ENCODE assay signal across 21 cellular contexts in the genomic region with DNA sequence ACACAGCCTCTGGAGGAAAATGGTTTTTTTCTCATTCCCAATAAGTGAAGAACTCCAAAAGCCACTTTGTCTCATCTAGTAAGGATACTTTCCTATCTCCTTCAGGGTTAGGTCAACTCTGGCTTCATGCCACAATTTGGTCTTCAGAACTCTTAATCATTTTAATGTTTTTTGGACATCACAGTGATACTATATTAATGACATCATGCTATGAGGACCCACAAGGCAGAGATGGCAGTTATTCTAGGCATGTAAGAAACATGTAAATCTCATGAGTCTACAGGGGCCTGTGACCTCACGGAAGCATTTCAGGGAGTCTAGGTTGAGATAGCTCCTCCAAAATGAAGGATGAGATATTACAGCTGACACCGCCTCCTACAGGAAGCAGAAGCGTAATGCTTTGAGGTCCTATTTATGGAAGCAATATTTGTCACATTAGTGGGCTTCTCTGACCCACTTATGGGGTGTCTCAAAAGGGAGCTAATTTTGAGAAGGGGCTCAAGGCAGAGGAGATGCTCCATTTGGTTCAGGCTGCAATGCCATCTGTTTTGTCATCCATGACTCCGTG. TPM values are rescaled to one million over a fixed set of nuclear protein-coding genes. Genes with fewer than 3 reads are reported as not detected.
A peak's percentile ranks its signal among the peaks of the same experiment; 100 is the strongest.
DNase-seq lines count a peak whose midpoint lies in the region; ATAC-seq and TF ChIP-seq lines count a peak whose summit lies in the region.
"Had no signal": no experiment of that assay in that cellular context is flagged by ENCODE, and none has a peak within 500 bp of the region (broad histone marks: within the 10 kb centered on the region; RNA-seq: fewer than 3 reads in every experiment).

No MANE protein-coding gene starts in this region.

- H4K20me1 ChIP-seq in Loucy (ENCODE audit: insufficient read depth, low read length, poor library complexity, severe bottlenecking), result no peaks in the 10 kb centered on the region

- no peak overlapping the region for H3K9ac ChIP-seq in Loucy (ENCODE audit: low read depth, low read length, poor library complexity, severe bottlenecking)
- H3K9ac ChIP-seq: parathyroid adenoma had no signal

- no peaks in the 10 kb centered on the region for H3K79me2 ChIP-seq in Loucy (ENCODE audit: insufficient read depth, low read length)
- H3K79me2 ChIP-seq: parathyroid adenoma had no signal

- no peak for DNase-seq in A673 (ENCODE audit: low spot score)
- no peak for DNase-seq in GM12865 (ENCODE audit: low read depth)
- DNase-seq in brain microvascular endothelial cell, result no peak
- no peak for DNase-seq in mucosa of gallbladder (ENCODE audit: low spot score)
- no peak for DNase-seq in COR-L47 (lab: John Stamatoyannopoulos, UW)
- DNase-seq: activated CD4-positive, CD25-positive, alpha-beta regulatory T cell treated with anti-CD3 and anti-CD28 coated beads, Interleukin-2, amount 50 U/mL, for 72 hours; activated CD8-positive, alpha-beta memory T cell treated with anti-CD3 and anti-CD28 coated beads, Interleukin-2, amount 10 ng/mL, durations not matched to agents 7 days and 5 days; heart left ventricle; immature natural killer cell; naive B cell; NCI-H2029 treated with DMSO at 0.1 percent for 48 hours; NCI-H510A treated with DMSO at 0.1 percent for 48 hours; SIG-M5; stimulated activated CD4-positive, alpha-beta T cell treated with anti-CD3 and anti-CD28 coated beads, Interleukin-4, amount 100 ng/mL, for 4 hours; substantia nigra; T-helper 9 cell had no signal

- TF ChIP-seq CTCF in A673 (conservative IDR thresholded peaks at IDR 0.05; ENCODE audit: low read depth, low read length), result peak; percentile 22; the same call in 1 of the 2 replicates
- TF ChIP-seq CTCF in GM12865 (IDR thresholded peaks at IDR 0.05; ENCODE audit: insufficient read depth, low read depth, low read length, missing control alignments), result peak; percentile 46
- peak; percentile 37 for TF ChIP-seq CTCF in Loucy (conservative IDR thresholded peaks at IDR 0.05; ENCODE audit: low read length)
- peak; percentile 19 for TF ChIP-seq CTCF in brain microvascular endothelial cell (IDR thresholded peaks at IDR 0.05; ENCODE audit: low read depth, low read length, missing control alignments)

- in situ Hi-C loops in brain microvascular endothelial cell (cut with HindIII; ENCODE audit: low pct_ligation_motif_present, low sequenced_read_pairs), result no loop called here

- H3K4me3 ChIP-seq in A673 (ENCODE audit: low read depth, low read length, poor library complexity, severe bottlenecking) (no peak overlapping the region), GM12865 (ENCODE audit: low read depth, low read length) (no peak overlapping the region), Loucy (ENCODE audit: low read length, poor library complexity, severe bottlenecking) (no peak overlapping the region), brain microvascular endothelial cell (ENCODE audit: low read depth, low read length) (no peak overlapping the region)
- H3K4me3 ChIP-seq: heart left ventricle, skin epidermis had no signal

- CTCF ChIA-PET in A673 (lab: Charles Lee), result no interaction called here

- H3K27me3 ChIP-seq in A673 (replicated peaks; ENCODE audit: insufficient read depth, low read depth, low read length, poor library complexity) (no peaks in the 10 kb centered on the region), Loucy (ENCODE audit: insufficient read depth, low read length, poor library complexity, severe bottlenecking) (no peaks in the 10 kb centered on the region), brain microvascular endothelial cell (replicated peaks) (peaks cover 12% of the 10 kb centered on the region)

- no peaks in the 10 kb centered on the region for H3K9me3 ChIP-seq in A673 (ENCODE audit: low read depth, low read length, poor library complexity, severe bottlenecking)
- H3K9me3 ChIP-seq in Loucy (ENCODE audit: insufficient read depth, low read depth, low read length), result no peaks in the 10 kb centered on the region

- no TSS peak for BruUV-seq in A673 (replicated peaks; lab: Mats Ljungman, UMichigan)

- ATAC-seq in GM19467 (IDR thresholded peaks at IDR 0.05; ENCODE audit: unreplicated experiment) (no peak), GM21447 (IDR thresholded peaks at IDR 0.05; ENCODE audit: unreplicated experiment) (no peak)
- ATAC-seq: activated CD8-positive, alpha-beta memory T cell treated with anti-CD3 and anti-CD28 coated beads, Interleukin-2, amount 10 ng/mL, durations not matched to agents 7 days and 5 days; heart left ventricle had no signal

- no peak overlapping the region for H2AFZ ChIP-seq in Loucy (ENCODE audit: low read length)
- H2AFZ ChIP-seq: parathyroid adenoma had no signal

- H3K36me3 ChIP-seq in A673 (ENCODE audit: insufficient read depth, low read length, poor library complexity, severe bottlenecking), result no peaks in the 10 kb centered on the region
- H3K36me3 ChIP-seq in Loucy (ENCODE audit: insufficient read depth, low read length), result no peaks in the 10 kb centered on the region
- no peaks in the 10 kb centered on the region for H3K36me3 ChIP-seq in brain microvascular endothelial cell (replicated peaks)
- H3K36me3 ChIP-seq: heart left ventricle had no signal

- intact Hi-C loops in A673 (cut with micrococcal nuclease; ENCODE audit: unreplicated experiment), result no loop called here

- no peaks in the 10 kb centered on the region for H3K4me1 ChIP-seq in A673 (ENCODE audit: insufficient read depth, low read length, poor library complexity, severe bottlenecking)
- H3K4me1 ChIP-seq in Loucy (ENCODE audit: insufficient read depth, low read length, poor library complexity, severe bottlenecking), result no peaks in the 10 kb centered on the region
- H3K4me1 ChIP-seq: parathyroid adenoma had no signal

- H3K4me2 ChIP-seq in Loucy (ENCODE audit: low read depth, low read length, poor library complexity, severe bottlenecking), result no peak overlapping the region

- POLR2A ChIA-PET in A673 (lab: Charles Lee; ENCODE audit: low non-redundant PET), result no interaction called here

- H3F3A ChIP-seq in Loucy (ENCODE audit: low read depth), result no peaks in the 10 kb centered on the region

- H3K27ac ChIP-seq in A673 (ENCODE audit: low read depth, low read length, poor library complexity, severe bottlenecking) (no peak overlapping the region), brain microvascular endothelial cell (no peak overlapping the region)
- H3K27ac ChIP-seq: heart left ventricle, parathyroid adenoma, skin epidermis had no signal

- H3K9me2 ChIP-seq in Loucy (replicated peaks; ENCODE audit: low read depth, low read length), result no peaks in the 10 kb centered on the region

RNA-seq across cellular contexts. Expression of a gene that starts 5.0 kb away (rescaled TPM):
- total RNA-seq in A673 (2021) (6.4 and 7.1 TPM in 2 replicates), mucosa of gallbladder (30.5 TPM)
